ENCODE assay signal across 7 cellular contexts in the genomic region with DNA sequence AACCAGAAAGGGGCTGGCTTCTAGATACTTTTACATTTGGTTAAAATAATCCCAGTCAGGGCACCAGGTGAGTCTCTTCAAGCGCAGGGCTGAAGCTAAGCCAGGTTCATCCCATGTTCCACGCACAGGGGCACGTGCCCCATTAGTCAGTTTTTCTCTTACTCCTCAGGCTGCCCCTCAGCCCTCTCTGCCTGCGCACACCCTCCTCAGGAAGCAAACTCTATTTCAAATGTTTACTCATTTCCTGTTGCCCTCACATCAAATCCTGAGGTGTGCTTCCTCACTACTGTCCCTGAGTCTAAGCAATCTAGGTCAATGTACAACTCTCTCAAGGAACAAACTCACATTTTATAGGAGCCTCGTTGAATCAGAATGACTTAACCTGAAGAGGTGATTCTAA. TPM values are rescaled to one million over a fixed set of nuclear protein-coding genes. Genes with fewer than 3 reads are reported as not detected.
DNase-seq lines count a peak whose midpoint lies in the region; ATAC-seq, FAIRE-seq and TF ChIP-seq lines count a peak whose summit lies in the region.

No MANE protein-coding gene starts in this region.

- peaks cover 8% of the 10 kb centered on the region for H3F3A ChIP-seq in PC-3 (ENCODE audit: low read length, unreplicated experiment)

- H3K9me3 ChIP-seq in PC-3 (ENCODE audit: low read length) = no peaks in the 10 kb centered on the region
- H3K9me3 ChIP-seq in keratinocyte (ENCODE audit: control insufficient read depth, low read depth, low read length) = peaks cover 2% of the 10 kb centered on the region

- H3K36me3 ChIP-seq in PC-3 (ENCODE audit: low read depth, low read length) = no peaks in the 10 kb centered on the region
- no peaks in the 10 kb centered on the region for H3K36me3 ChIP-seq in keratinocyte (ENCODE audit: control insufficient read depth in 2 of 2, extremely low read depth in 1 of 2, insufficient read depth in 2 of 2, low read length in 2 of 2)

- H2AFZ ChIP-seq in PC-3 (ENCODE audit: low read length) (0 out of 2 replicates have a peak overlapping the region, but pooled peaks have one; percentile 18), keratinocyte (ENCODE audit: control insufficient read depth, low read length) (no peak overlapping the region)

- H3K27me3 ChIP-seq in PC-3 (ENCODE audit: low read length) (no peaks in the 10 kb centered on the region), keratinocyte (ENCODE audit: control insufficient read depth, extremely low read depth, insufficient read depth, low read length) (no peaks in the 10 kb centered on the region)

- H3K79me2 ChIP-seq in PC-3 (ENCODE audit: low read length) (no peaks in the 10 kb centered on the region), keratinocyte (ENCODE audit: control insufficient read depth, insufficient read depth, low read length) (no peaks in the 10 kb centered on the region)

- dilution Hi-C loops in keratinocyte (cut with MboI; ENCODE audit: extremely low pct_ligation_motif_present, low sequenced_read_pairs) = loop anchor here (25.0 kb wide), 1 partner anchor 133 kb away; no protein-coding TSS in a partner anchor

- POLR2A ChIA-PET in PC-3 (lab: Charles Lee; ENCODE audit: unreplicated experiment) = interaction anchor here (0.6 kb wide), 1 partner anchor 742 kb away, joined by 4 read pairs; no protein-coding TSS in a partner anchor

- TF ChIP-seq CTCF in PC-3 (conservative IDR thresholded peaks at IDR 0.05; ENCODE audit: low read depth, low read length) (no peak), keratinocyte (optimal IDR thresholded peaks at IDR 0.05 in 1 of 3, IDR thresholded peaks at IDR 0.05 in 1 of 3, conservative IDR thresholded peaks at IDR 0.05 in 1 of 3; ENCODE audit: extremely low read depth in 1 of 3, insufficient read depth in 2 of 3, low read length in 3 of 3) (no peak)

- BruUV-seq in PC-3 (replicated peaks; lab: Mats Ljungman, UMichigan) = TSS peak; percentile 18

- H4K20me1 ChIP-seq in PC-3 (ENCODE audit: low read length) (no peaks in the 10 kb centered on the region), keratinocyte (ENCODE audit: control insufficient read depth, extremely low read depth, insufficient read depth, low read length) (no peaks in the 10 kb centered on the region)

- peak; percentile 84 for DNase-seq in PC-3
- peak; percentile 61 for DNase-seq in activated T-cell treated with anti-CD3 and anti-CD28 coated beads, Interleukin-2, amount 50 U/mL, for 1 hour
- peak; percentile 61 for DNase-seq in keratinocyte (ENCODE audit: low read depth, low spot score)
- peak; percentile 58 for DNase-seq in stimulated activated naive CD4-positive, alpha-beta T cell treated with Interleukin-2 at 50 U/mL for 16 hours (lab: John Stamatoyannopoulos, UW)
- DNase-seq in hypothalamus (lab: John Stamatoyannopoulos, UW) = no peak
- no peak for DNase-seq in NCI-H345 (lab: John Stamatoyannopoulos, UW)

- intact Hi-C loops in PC-3 (cut with micrococcal nuclease) = loop anchor here (1.0 to 5.0 kb wide), 3 partner anchors 12 to 47 kb away; a partner anchor contains a TSS

- FAIRE-seq in keratinocyte (lab: Jason Lieb, UNC) = peak; percentile 91

- ATAC-seq in PC-3 (peak; percentile 78), HG03097 (IDR thresholded peaks at IDR 0.05; ENCODE audit: low FRiP score, unreplicated experiment) (no peak)

- H3K27ac ChIP-seq in PC-3 (ENCODE audit: low read length) = peak overlapping the region; percentile 82
- peak overlapping the region; percentile 96 for H3K27ac ChIP-seq in keratinocyte (ENCODE audit: control insufficient read depth, insufficient read depth, low read length)

- peak overlapping the region; percentile 23 for H3K4me2 ChIP-seq in PC-3 (ENCODE audit: low read length)
- H3K4me2 ChIP-seq in keratinocyte (ENCODE audit: control insufficient read depth, extremely low read depth, insufficient read depth, low read depth, low read length) = peak overlapping the region; percentile 64

- H3K9ac ChIP-seq in PC-3 (ENCODE audit: low read length) (peak overlapping the region; percentile 23), keratinocyte (ENCODE audit: control insufficient read depth, extremely low read depth, insufficient read depth, low read length) (peak overlapping the region; percentile 57)

- no peaks in the 10 kb centered on the region for H3K9me2 ChIP-seq in PC-3 (replicated peaks; ENCODE audit: low read length)

- CTCF ChIA-PET in PC-3 (lab: Charles Lee) = interaction anchor here (0.7 to 1.0 kb wide), 5 partner anchors 12 to 56 kb away, joined by 3 to 7 read pairs (median 3); no protein-coding TSS in a partner anchor

- no peaks in the 10 kb centered on the region for H3K9me1 ChIP-seq in keratinocyte (ENCODE audit: control insufficient read depth, extremely low read depth, insufficient read depth, low read length)

- H3K4me3 ChIP-seq in PC-3 (ENCODE audit: low read length) = no peak overlapping the region
- H3K4me3 ChIP-seq in keratinocyte (ENCODE audit: control insufficient read depth in 2 of 3, extremely low read depth in 1 of 3, insufficient read depth in 2 of 3, low read depth in 1 of 3, low read length in 3 of 3) = no peak overlapping the region

- H3K4me1 ChIP-seq in PC-3 (ENCODE audit: insufficient read depth, low read length) (peaks cover 53% of the 10 kb centered on the region), keratinocyte (ENCODE audit: control insufficient read depth, extremely low read depth, insufficient read depth, low read length) (peaks cover 57% of the 10 kb centered on the region)

RNA-seq across cellular contexts. Expression of a gene that starts 48.5 kb away (rescaled TPM):
- total RNA-seq in PC-3 (2014; rRNA removed) = 305 and 374 TPM in 2 replicates
- polyA plus RNA-seq in keratinocyte = 585 to 1,976 TPM (median 789 TPM) in 3 replicates
- 224 TPM for polyA plus RNA-seq in keratinocyte (2011; ENCODE audit: low read depth)
- polyA plus RNA-seq in keratinocyte (2011; cell fraction: cytosol; rRNA removed) = 250 and 267 TPM in 2 replicates
- 2,729 and 2,799 TPM in 2 replicates for polyA plus RNA-seq in keratinocyte (2011; cell fraction: nucleus; rRNA removed)
- 152 and 2,223 TPM in 2 replicates for polyA plus RNA-seq in keratinocyte (2012; ENCODE audit: low replicate concordance)
- polyA minus RNA-seq in keratinocyte = 2,799 to 14,102 TPM (median 5,100 TPM) in 3 replicates
- 2,733 TPM for polyA minus RNA-seq in keratinocyte (2011; cell fraction: cytosol; rRNA and poly(A)+ RNA removed)
- polyA minus RNA-seq in keratinocyte (2011; cell fraction: nucleus; rRNA and poly(A)+ RNA removed) = 7,793 and 10,292 TPM in 2 replicates

Comparison
In these comparisons a context has a peak if more than half of its experiments do, and no peak if none do; other contexts are left out.
1. DNase-seq: peak in PC-3 (single experiment), activated T-cell treated with anti-CD3 and anti-CD28 coated beads, Interleukin-2, amount 50 U/mL, for 1 hour (single experiment), keratinocyte (single experiment) and stimulated activated naive CD4-positive, alpha-beta T cell treated with Interleukin-2 at 50 U/mL for 16 hours (single experiment); none in hypothalamus (0 of 51) and NCI-H345 (single experiment).